ENCODE assay signal across 29 cellular contexts in genomic region chr10:57142925-57143576, GRCh38.
DNase-seq lines count a peak whose midpoint lies in the region; ATAC-seq, FAIRE-seq and TF ChIP-seq lines count a peak whose summit lies in the region.
"Had no signal": no experiment of that assay in that cellular context is flagged by ENCODE, and none has a peak within 500 bp of the region (broad histone marks: within the 10 kb centered on the region; RNA-seq: fewer than 3 reads in every experiment).

No MANE protein-coding gene starts in this region.

- H3F3A ChIP-seq in neural progenitor cell (ENCODE audit: low read depth): no peaks in the 10 kb centered on the region

- H3K27me3 ChIP-seq in GM12878 (replicated peaks in 1 of 2; ENCODE audit: control insufficient read depth in 2 of 2, insufficient read depth in 2 of 2, low read length in 1 of 2): no peaks in the 10 kb centered on the region
- H3K27me3 ChIP-seq in neural progenitor cell: peaks cover 55% of the 10 kb centered on the region
- H3K27me3 ChIP-seq: hepatocyte had no signal

- H3K4me1 ChIP-seq in GM12878 (ENCODE audit: control insufficient read depth, insufficient read depth, low read length) (no peaks in the 10 kb centered on the region), neural progenitor cell (no peaks in the 10 kb centered on the region)

- no peaks in the 10 kb centered on the region for H3K9me3 ChIP-seq in GM12878 (replicated peaks; ENCODE audit: control insufficient read depth, insufficient read depth, low read length)
- H3K9me3 ChIP-seq in neural progenitor cell (ENCODE audit: low read depth): no peaks in the 10 kb centered on the region
- H3K9me3 ChIP-seq: thoracic aorta had no signal

- RAD21 ChIA-PET in GM12878 (lab: Charles Lee; ENCODE audit: unreplicated experiment): no interaction called here

- H3K36me3 Mint-ChIP-seq in neural progenitor cell: peaks cover 4% of the 10 kb centered on the region
- no peaks in the 10 kb centered on the region for H3K36me3 Mint-ChIP-seq in natural killer cell treated with Interleukin-12 subunit alpha and Interleukin-12 subunit beta and Interleukin-15 and Interleukin-18, amount 100 ng/mL, for 72 hours
- H3K36me3 Mint-ChIP-seq in activated CD8-positive, alpha-beta T cell treated with anti-CD3 and anti-CD28 coated beads for 36 hours (ENCODE audit: low read depth): no peaks in the 10 kb centered on the region
- H3K36me3 Mint-ChIP-seq: brain; CD4-positive, CD25-positive, alpha-beta regulatory T cell had no signal

- no TSS peak for BruUV-seq in GM12878 (replicated peaks; lab: Mats Ljungman, UMichigan)

- peaks cover 12% of the 10 kb centered on the region for H3K9me3 Mint-ChIP-seq in neural progenitor cell
- peaks cover 11% of the 10 kb centered on the region for H3K9me3 Mint-ChIP-seq in natural killer cell treated with Interleukin-12 subunit alpha and Interleukin-12 subunit beta and Interleukin-15 and Interleukin-18, amount 100 ng/mL, for 72 hours
- peaks cover 3% of the 10 kb centered on the region for H3K9me3 Mint-ChIP-seq in activated CD8-positive, alpha-beta T cell treated with anti-CD3 and anti-CD28 coated beads for 36 hours

- H3K4me1 Mint-ChIP-seq in neural progenitor cell: peaks cover 12% of the 10 kb centered on the region
- H3K4me1 Mint-ChIP-seq in natural killer cell treated with Interleukin-12 subunit alpha and Interleukin-12 subunit beta and Interleukin-15 and Interleukin-18, amount 100 ng/mL, for 72 hours (ENCODE audit: low read depth in 2 of 2): no peaks in the 10 kb centered on the region
- no peaks in the 10 kb centered on the region for H3K4me1 Mint-ChIP-seq in activated CD8-positive, alpha-beta T cell treated with anti-CD3 and anti-CD28 coated beads for 36 hours (ENCODE audit: low read depth)
- H3K4me1 Mint-ChIP-seq: CD4-positive, CD25-positive, alpha-beta regulatory T cell had no signal

- TF ChIP-seq POLR2A in GM12878 (IDR thresholded peaks at IDR 0.05; ENCODE audit: low read depth, low read length): no peak

- no peak for TF ChIP-seq RAD21 in GM12878 (IDR thresholded peaks at IDR 0.05; ENCODE audit: insufficient read depth, low read depth, low read length)

- SMC1A ChIA-PET in GM12878 (lab: Charles Lee; ENCODE audit: uncharacterized antibody, unreplicated experiment): no interaction called here

- H3K79me2 ChIP-seq in GM12878 (ENCODE audit: control insufficient read depth, insufficient read depth, low read length): no peaks in the 10 kb centered on the region
- H3K79me2 ChIP-seq in neural progenitor cell (ENCODE audit: low read depth): no peaks in the 10 kb centered on the region
- H3K79me2 ChIP-seq: hepatocyte had no signal

- H3K27me3 Mint-ChIP-seq in neural progenitor cell (ENCODE audit: insufficient read depth, low read depth): peaks cover 4% of the 10 kb centered on the region
- H3K27me3 Mint-ChIP-seq in natural killer cell treated with Interleukin-12 subunit alpha and Interleukin-12 subunit beta and Interleukin-15 and Interleukin-18, amount 100 ng/mL, for 72 hours: no peaks in the 10 kb centered on the region
- no peaks in the 10 kb centered on the region for H3K27me3 Mint-ChIP-seq in activated CD8-positive, alpha-beta T cell treated with anti-CD3 and anti-CD28 coated beads for 36 hours
- H3K27me3 Mint-ChIP-seq: activated T-cell treated with anti-CD3 and anti-CD28 coated beads, Interleukin-2, amount 50 U/mL, for 24 hours; brain; CD4-positive, CD25-positive, alpha-beta regulatory T cell had no signal

- no peak for DNase-seq in GM12878 (ENCODE audit: low read depth, low spot score)
- peak; percentile 37 for DNase-seq in neural progenitor cell (ENCODE audit: low spot score)
- DNase-seq in natural killer cell treated with Interleukin-12 subunit alpha and Interleukin-12 subunit beta and Interleukin-15 and Interleukin-18, amount 100 ng/mL, for 72 hours (ENCODE audit: low spot score): no peak
- no peak for DNase-seq in activated CD8-positive, alpha-beta T cell treated with anti-CD3 and anti-CD28 coated beads for 36 hours
- DNase-seq: activated CD4-positive, CD25-positive, alpha-beta regulatory T cell treated with anti-CD3 and anti-CD28 coated beads, Interleukin-2, amount 50 U/mL, for 72 hours; activated CD8-positive, alpha-beta memory T cell treated with anti-CD3 and anti-CD28 coated beads for 24 hours; activated T-cell treated with anti-CD3 and anti-CD28 coated beads, Interleukin-2, amount 50 U/mL, for 24 hours; CD4-positive, CD25-positive, alpha-beta regulatory T cell; effector CD8-positive, alpha-beta T cell; GF-D8; KBM-7; mammary epithelial cell; NCI-H187 treated with DMSO at 0.1 percent for 48 hours; NCI-H226; NCI-H774; occipital lobe; SHP77 treated with DMSO at 0.1 percent for 48 hours; stimulated activated naive CD4-positive, alpha-beta T cell treated with Interleukin-2 at 50 U/mL for 16 hours; SW 1271 had no signal

- no peak for TF ChIP-seq EP300 in GM12878 (IDR thresholded peaks at IDR 0.05; ENCODE audit: borderline replicate concordance in 1 of 2, control insufficient read depth in 1 of 2, low read depth in 2 of 2, low read length in 2 of 2)

- H3K27ac ChIP-seq in GM12878 (ENCODE audit: control insufficient read depth, insufficient read depth) (no peak overlapping the region), neural progenitor cell (no peak overlapping the region)
- H3K27ac ChIP-seq: hepatocyte, skin epidermis, thoracic aorta had no signal

- H3K27ac Mint-ChIP-seq in neural progenitor cell: peak overlapping the region; percentile 50
- H3K27ac Mint-ChIP-seq in natural killer cell treated with Interleukin-12 subunit alpha and Interleukin-12 subunit beta and Interleukin-15 and Interleukin-18, amount 100 ng/mL, for 72 hours: no peak overlapping the region
- H3K27ac Mint-ChIP-seq in activated CD8-positive, alpha-beta T cell treated with anti-CD3 and anti-CD28 coated beads for 36 hours: no peak overlapping the region
- H3K27ac Mint-ChIP-seq: activated T-cell treated with anti-CD3 and anti-CD28 coated beads, Interleukin-2, amount 50 U/mL, for 24 hours; CD4-positive, CD25-positive, alpha-beta regulatory T cell had no signal

- FAIRE-seq in GM12878 (lab: Jason Lieb, UNC): no peak
- FAIRE-seq: frontal cortex had no signal

- 42% methylated on average over 7 of the region's 7 CpGs for WGBS in GM12878 (ENCODE audit: insufficient coverage, insufficient replicate concordance, low lambda C conversion rate, missing lambda C conversion rate)

- H3K4me2 ChIP-seq in GM12878 (ENCODE audit: control insufficient read depth, insufficient read depth): no peak overlapping the region
- H3K4me2 ChIP-seq in neural progenitor cell: no peak overlapping the region
- H3K4me2 ChIP-seq: hepatocyte had no signal

- H2AFZ ChIP-seq in GM12878 (ENCODE audit: control insufficient read depth, low read depth, low read length) (no peak overlapping the region), neural progenitor cell (replicated peaks) (no peak overlapping the region)
- H2AFZ ChIP-seq: hepatocyte had no signal

- H3K9ac ChIP-seq in GM12878 (ENCODE audit: control insufficient read depth, insufficient read depth, low read length) (no peak overlapping the region), neural progenitor cell (no peak overlapping the region)

- intact Hi-C loops in GM12878 (cut with micrococcal nuclease; ENCODE audit: unreplicated experiment): no loop called here
- intact Hi-C loops in activated CD8-positive, alpha-beta T cell treated with anti-CD3 and anti-CD28 coated beads for 36 hours (cut with micrococcal nuclease): no loop called here

- ATAC-seq in GM19463 (IDR thresholded peaks at IDR 0.05; ENCODE audit: unreplicated experiment) (peak; percentile 50), HG02798 (IDR thresholded peaks at IDR 0.05; ENCODE audit: poor library complexity, unreplicated experiment) (peak; percentile 42), GM12878 (peak; percentile 72), GM19467 (IDR thresholded peaks at IDR 0.05; ENCODE audit: unreplicated experiment) (no peak), GM21528 (IDR thresholded peaks at IDR 0.05; ENCODE audit: low FRiP score, unreplicated experiment) (no peak)
- ATAC-seq in natural killer cell treated with Interleukin-12 subunit alpha and Interleukin-12 subunit beta and Interleukin-15 and Interleukin-18, amount 100 ng/mL, for 72 hours: no peak
- no peak for ATAC-seq in activated CD8-positive, alpha-beta T cell treated with anti-CD3 and anti-CD28 coated beads for 36 hours
- ATAC-seq: esophagus mucosa had no signal

- H3K36me3 ChIP-seq in GM12878 (ENCODE audit: control insufficient read depth in 2 of 2, insufficient read depth in 2 of 2, low read length in 1 of 2) (no peaks in the 10 kb centered on the region), neural progenitor cell (no peaks in the 10 kb centered on the region)
- H3K36me3 ChIP-seq: thoracic aorta had no signal

- in situ Hi-C loops in GM12878 (cut with MboI): no loop called here

- POLR2A ChIA-PET in GM12878 (lab: Charles Lee): no interaction called here
- POLR2A ChIA-PET in activated CD8-positive, alpha-beta T cell treated with anti-CD3 and anti-CD28 coated beads for 36 hours (lab: Charles Lee): interaction anchor here (1.2 kb wide), 1 partner anchor 10 kb away, joined by 3 read pairs; no protein-coding TSS in a partner anchor

- H3K4me3 ChIP-seq in GM12878: no peak overlapping the region
- H3K4me3 ChIP-seq in neural progenitor cell: no peak overlapping the region
- H3K4me3 ChIP-seq: hepatocyte, skin epidermis, thoracic aorta had no signal

- CTCF ChIA-PET in GM12878 (lab: Yijun Ruan, JAX): interaction anchor here (0.6 kb wide), 1 partner anchor 12 kb away, joined by 3 read pairs; no protein-coding TSS in a partner anchor
- CTCF ChIA-PET in activated CD8-positive, alpha-beta T cell treated with anti-CD3 and anti-CD28 coated beads for 36 hours (lab: Charles Lee): no interaction called here

- TF ChIP-seq CTCF in GM12878 (IDR thresholded peaks at IDR 0.05 in 2 of 3, conservative IDR thresholded peaks at IDR 0.05 in 1 of 3; ENCODE audit: control insufficient read depth in 2 of 3, extremely low read depth in 1 of 3, insufficient read depth in 1 of 3, low read depth in 3 of 3, low read length in 3 of 3) (no peak), neural progenitor cell (IDR thresholded peaks at IDR 0.05) (no peak)
- TF ChIP-seq CTCF in activated CD8-positive, alpha-beta T cell treated with anti-CD3 and anti-CD28 coated beads for 36 hours (IDR thresholded peaks at IDR 0.05): no peak

- H3K4me3 Mint-ChIP-seq in neural progenitor cell: peak overlapping the region; percentile 15
- no peak overlapping the region for H3K4me3 Mint-ChIP-seq in natural killer cell treated with Interleukin-12 subunit alpha and Interleukin-12 subunit beta and Interleukin-15 and Interleukin-18, amount 100 ng/mL, for 72 hours
- H3K4me3 Mint-ChIP-seq in activated CD8-positive, alpha-beta T cell treated with anti-CD3 and anti-CD28 coated beads for 36 hours: no peak overlapping the region
- H3K4me3 Mint-ChIP-seq: activated T-cell treated with anti-CD3 and anti-CD28 coated beads, Interleukin-2, amount 50 U/mL, for 24 hours; CD4-positive, CD25-positive, alpha-beta regulatory T cell had no signal

- no peaks in the 10 kb centered on the region for H4K20me1 ChIP-seq in GM12878 (ENCODE audit: control insufficient read depth, insufficient read depth)
- no peaks in the 10 kb centered on the region for H4K20me1 ChIP-seq in neural progenitor cell (ENCODE audit: low read depth)

Comparison
In these comparisons a context has a peak if more than half of its experiments do, and no peak if none do; other contexts are left out.
1. ATAC-seq: peak in GM19463 (single experiment), HG02798 (single experiment) and GM12878 (single experiment); none in natural killer cell treated with Interleukin-12 subunit alpha and Interleukin-12 subunit beta and Interleukin-15 and Interleukin-18, amount 100 ng/mL, for 72 hours (0 of 2), activated CD8-positive, alpha-beta T cell treated with anti-CD3 and anti-CD28 coated beads for 36 hours (single experiment), GM19467 (single experiment) and GM21528 (single experiment).